In the genomic region with DNA sequence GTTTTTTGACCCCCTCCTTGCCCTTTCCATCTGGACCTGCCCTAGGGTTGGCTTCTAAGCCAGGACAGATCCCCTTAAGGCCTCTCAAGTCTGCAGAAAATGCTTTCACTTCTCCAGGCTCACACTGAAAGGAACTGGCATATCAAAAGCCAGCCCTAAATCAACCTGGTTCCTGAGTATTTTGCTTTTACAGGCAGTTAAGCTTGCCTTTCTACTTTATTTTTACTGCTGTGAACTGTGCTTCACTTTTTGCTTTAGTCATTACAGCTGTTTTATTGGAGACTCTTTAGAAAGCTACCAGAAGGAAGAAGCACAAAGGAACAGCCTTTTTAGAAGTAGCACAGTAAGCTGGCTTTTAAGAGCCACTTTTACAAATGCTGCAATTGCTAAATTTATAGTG, we compare ENCODE assay signal across 1 cellular context.
TF ChIP-seq lines count a peak whose summit lies in the region.

No MANE protein-coding gene starts in this region.

TF ChIP-seq in IMR-90, 13 proteins besides CTCF, POLR2A, EP300 and RAD21:
- TF ChIP-seq, protein P1, sequence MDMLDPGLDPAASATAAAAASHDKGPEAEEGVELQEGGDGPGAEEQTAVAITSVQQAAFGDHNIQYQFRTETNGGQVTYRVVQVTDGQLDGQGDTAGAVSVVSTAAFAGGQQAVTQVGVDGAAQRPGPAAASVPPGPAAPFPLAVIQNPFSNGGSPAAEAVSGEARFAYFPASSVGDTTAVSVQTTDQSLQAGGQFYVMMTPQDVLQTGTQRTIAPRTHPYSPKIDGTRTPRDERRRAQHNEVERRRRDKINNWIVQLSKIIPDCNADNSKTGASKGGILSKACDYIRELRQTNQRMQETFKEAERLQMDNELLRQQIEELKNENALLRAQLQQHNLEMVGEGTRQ (IDR thresholded peaks at IDR 0.05; ENCODE audit: low read depth, low read length), result no peak
